ENCODE assay signal across 1 cellular context in the genomic region with DNA sequence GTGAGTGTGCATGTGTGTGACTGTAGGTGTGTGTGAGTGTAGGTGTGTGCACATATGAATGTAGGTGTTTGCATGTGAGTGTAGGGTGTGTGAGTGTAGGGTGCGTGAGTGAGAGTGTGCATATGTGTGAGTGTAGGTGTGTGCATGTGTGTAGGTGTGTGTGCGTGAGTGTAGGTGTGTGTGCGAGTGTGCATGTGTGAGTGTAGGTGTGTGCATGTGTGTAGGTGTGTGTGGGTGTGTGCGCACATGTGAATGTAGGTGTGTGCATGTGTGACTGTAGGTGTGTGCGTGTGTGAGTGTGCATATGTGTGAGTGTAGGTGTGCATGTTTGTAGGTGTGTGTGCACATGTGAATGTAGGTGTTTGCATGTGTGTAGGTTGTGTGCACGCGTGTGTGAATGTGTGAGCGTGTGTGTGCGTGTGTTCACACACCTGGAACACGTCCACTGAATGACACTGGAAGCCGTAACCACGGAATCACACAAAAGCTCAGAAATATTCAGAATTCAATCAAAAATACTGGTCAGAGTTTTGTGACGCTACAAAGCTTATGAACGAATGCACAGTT.
TF ChIP-seq lines count a peak whose summit lies in the region.

No MANE protein-coding gene starts in this region.

TF ChIP-seq in IMR-90, 13 proteins besides CTCF, POLR2A, EP300 and RAD21:
- no peak for TF ChIP-seq BHLHE40 (IDR thresholded peaks at IDR 0.05; ENCODE audit: low read depth, low read length)
- TF ChIP-seq NFE2L2 (IDR thresholded peaks at IDR 0.05; ENCODE audit: low read depth, low read length), result no peak
- TF ChIP-seq CHD1 (IDR thresholded peaks at IDR 0.05; ENCODE audit: low read depth, low read length), result no peak
- TF ChIP-seq, protein P1, sequence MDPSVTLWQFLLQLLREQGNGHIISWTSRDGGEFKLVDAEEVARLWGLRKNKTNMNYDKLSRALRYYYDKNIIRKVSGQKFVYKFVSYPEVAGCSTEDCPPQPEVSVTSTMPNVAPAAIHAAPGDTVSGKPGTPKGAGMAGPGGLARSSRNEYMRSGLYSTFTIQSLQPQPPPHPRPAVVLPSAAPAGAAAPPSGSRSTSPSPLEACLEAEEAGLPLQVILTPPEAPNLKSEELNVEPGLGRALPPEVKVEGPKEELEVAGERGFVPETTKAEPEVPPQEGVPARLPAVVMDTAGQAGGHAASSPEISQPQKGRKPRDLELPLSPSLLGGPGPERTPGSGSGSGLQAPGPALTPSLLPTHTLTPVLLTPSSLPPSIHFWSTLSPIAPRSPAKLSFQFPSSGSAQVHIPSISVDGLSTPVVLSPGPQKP (IDR thresholded peaks at IDR 0.05; ENCODE audit: borderline replicate concordance, low read depth, low read length), result no peak
- TF ChIP-seq FOS (IDR thresholded peaks at IDR 0.05; ENCODE audit: low read depth, low read length), result no peak
- no peak for TF ChIP-seq RFX5 (IDR thresholded peaks at IDR 0.05; ENCODE audit: low read depth, low read length)
- TF ChIP-seq, protein P2, sequence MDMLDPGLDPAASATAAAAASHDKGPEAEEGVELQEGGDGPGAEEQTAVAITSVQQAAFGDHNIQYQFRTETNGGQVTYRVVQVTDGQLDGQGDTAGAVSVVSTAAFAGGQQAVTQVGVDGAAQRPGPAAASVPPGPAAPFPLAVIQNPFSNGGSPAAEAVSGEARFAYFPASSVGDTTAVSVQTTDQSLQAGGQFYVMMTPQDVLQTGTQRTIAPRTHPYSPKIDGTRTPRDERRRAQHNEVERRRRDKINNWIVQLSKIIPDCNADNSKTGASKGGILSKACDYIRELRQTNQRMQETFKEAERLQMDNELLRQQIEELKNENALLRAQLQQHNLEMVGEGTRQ (IDR thresholded peaks at IDR 0.05; ENCODE audit: low read depth, low read length), result no peak
- no peak for TF ChIP-seq CEBPB (IDR thresholded peaks at IDR 0.05; ENCODE audit: low read depth, low read length)
- no peak for TF ChIP-seq MAZ (IDR thresholded peaks at IDR 0.05; ENCODE audit: borderline replicate concordance, low read depth, low read length)
- TF ChIP-seq SMC3 (IDR thresholded peaks at IDR 0.05; ENCODE audit: low read depth, low read length), result no peak
- TF ChIP-seq RCOR1 (IDR thresholded peaks at IDR 0.05; ENCODE audit: insufficient replicate concordance, low read length), result no peak
- no peak for TF ChIP-seq MXI1 (IDR thresholded peaks at IDR 0.05; ENCODE audit: borderline replicate concordance, low read depth, low read length)
- TF ChIP-seq MAFK (IDR thresholded peaks at IDR 0.05; ENCODE audit: low read depth, low read length), result no peak
TF ChIP-seq in IMR-90: peak in this region for 0.
